9 cellular contexts compared by ENCODE assay signal in genomic region chr11:44899959-44900358, GRCh38. TPM values are rescaled to one million over a fixed set of nuclear protein-coding genes. Genes with fewer than 3 reads are reported as not detected.
DNase-seq lines count a peak whose midpoint lies in the region; ATAC-seq, FAIRE-seq and TF ChIP-seq lines count a peak whose summit lies in the region.
"Had no signal": no experiment of that assay in that cellular context is flagged by ENCODE, and none has a peak within 500 bp of the region (broad histone marks: within the 10 kb centered on the region; RNA-seq: fewer than 3 reads in every experiment).

No MANE protein-coding gene starts in this region.

- H3K23me2 ChIP-seq in H1 (ENCODE audit: low read depth, low read length): no peaks in the 10 kb centered on the region; the same call in 1 of the 2 replicates

- H3K36me3 ChIP-seq in Panc1 (ENCODE audit: control insufficient read depth, insufficient read depth, low read length) (no peaks in the 10 kb centered on the region), H1 (ENCODE audit: control insufficient read depth in 2 of 4, insufficient read depth in 4 of 4, low read length in 3 of 4) (no peaks in the 10 kb centered on the region)

- no peak overlapping the region for H3K56ac ChIP-seq in H1 (replicated peaks; ENCODE audit: insufficient read length, low read depth, low read length)

- H2AFZ ChIP-seq in H1 (ENCODE audit: low read length): no peak overlapping the region

- no peak for TF ChIP-seq CTCF in Panc1 (IDR thresholded peaks at IDR 0.05)
- TF ChIP-seq CTCF in H1 (IDR thresholded peaks at IDR 0.05; ENCODE audit: control extremely low read depth in 1 of 3, insufficient read depth in 1 of 3, low read depth in 1 of 3, low read length in 3 of 3): no peak

- BruUV-seq in Panc1 (replicated peaks; lab: Mats Ljungman, UMichigan): no TSS peak

- H3K4me3 ChIP-seq in Panc1 (ENCODE audit: low read depth in 2 of 2, low read length in 2 of 2) (no peak overlapping the region), H1 (ENCODE audit: extremely low read depth in 1 of 4, insufficient read depth in 2 of 4, low read depth in 3 of 4, low read length in 4 of 4) (no peak overlapping the region)

- H3K9me3 ChIP-seq in Panc1 (ENCODE audit: control insufficient read depth, insufficient read depth, low read depth, low read length): no peaks in the 10 kb centered on the region
- no peaks in the 10 kb centered on the region for H3K9me3 ChIP-seq in H1 (ENCODE audit: insufficient read depth in 2 of 2, low read depth in 1 of 2, low read length in 1 of 2)

- H3K23ac ChIP-seq in H1 (ENCODE audit: insufficient read length): no peak overlapping the region

- no peak overlapping the region for H3K18ac ChIP-seq in H1 (ENCODE audit: extremely low read depth, low read length)

- no peak overlapping the region for H4K91ac ChIP-seq in H1 (replicated peaks; ENCODE audit: insufficient read length, low read length)

- TF ChIP-seq EP300 in H1 (IDR thresholded peaks at IDR 0.05; ENCODE audit: borderline replicate concordance in 1 of 2, low read depth in 2 of 2, low read length in 2 of 2): no peak

- no peak overlapping the region for H2BK15ac ChIP-seq in H1 (ENCODE audit: low read length)

- H2BK12ac ChIP-seq in H1 (ENCODE audit: low read depth, low read length): no peak overlapping the region

- intact Hi-C loops in Panc1 (cut with micrococcal nuclease; ENCODE audit: unreplicated experiment): loop anchor here (10.0 kb wide), 1 partner anchor 335 kb away; the partner anchor contains the start of gene CD82

- H4K5ac ChIP-seq in H1 (ENCODE audit: insufficient read length, low read depth, low read length): no peak overlapping the region

- in situ Hi-C loops in Panc1 (cut with HindIII; ENCODE audit: low pct_unique_long_range_greater_than_20kb, low sequenced_read_pairs): no loop called here

- no peaks in the 10 kb centered on the region for H3K27me3 ChIP-seq in Panc1 (ENCODE audit: control insufficient read depth, insufficient read depth, low read length)
- H3K27me3 ChIP-seq in H1 (replicated peaks in 1 of 4; ENCODE audit: control insufficient read depth in 3 of 4, extremely low read depth in 1 of 4, insufficient read depth in 3 of 4, low read length in 3 of 4): 0 out of 7 replicates have a peak, but pooled peaks cover 0 to 3% (median 0%) of the 10 kb centered on the region in 4 experiments

- no peak overlapping the region for H2BK120ac ChIP-seq in H1 (replicated peaks; ENCODE audit: low read depth, low read length)

- TF ChIP-seq RAD21 in H1 (IDR thresholded peaks at IDR 0.05 in 1 of 2, conservative IDR thresholded peaks at IDR 0.05 in 1 of 2; ENCODE audit: low read depth in 2 of 2, low read length in 2 of 2): no peak; a peak in 1 of 4 replicates

- no peak for TF ChIP-seq POLR2A in H1 (IDR thresholded peaks at IDR 0.05; ENCODE audit: control extremely low read depth in 1 of 2, low read depth in 2 of 2, low read length in 2 of 2)

- POLR2A ChIA-PET in Panc1 (lab: Charles Lee): no interaction called here
- POLR2A ChIA-PET in H1 (lab: Charles Lee; ENCODE audit: partially characterized antibody): no interaction called here

- no peaks in the 10 kb centered on the region for H4K20me1 ChIP-seq in H1 (replicated peaks in 1 of 2; ENCODE audit: control insufficient read depth in 1 of 2, insufficient read depth in 2 of 2, low read length in 2 of 2)

- H3K14ac ChIP-seq in H1 (ENCODE audit: insufficient read length): no peak overlapping the region

- no peak overlapping the region for H2BK5ac ChIP-seq in H1 (ENCODE audit: low read depth, low read length)

- H2BK20ac ChIP-seq in H1 (ENCODE audit: low read length): no peak overlapping the region

- 75% methylated on average over 3 of the region's 3 CpGs; no CpG with 5 or more reads in 1 of the 2 experiments for WGBS in H1 (ENCODE audit: extremely low coverage in 1 of 2, insufficient coverage in 1 of 2, insufficient read length in 1 of 2, insufficient replicate concordance in 2 of 2, low coverage in 1 of 2, low lambda C conversion rate in 2 of 2, missing lambda C conversion rate in 1 of 2), 2 experiments

- ATAC-seq in Panc1 (peak; percentile 54; the same call in 1 of the 2 replicates), HG02571 (IDR thresholded peaks at IDR 0.05; ENCODE audit: unreplicated experiment) (no peak), GM19328 (IDR thresholded peaks at IDR 0.05; ENCODE audit: unreplicated experiment) (no peak)

- H2AK5ac ChIP-seq in H1 (ENCODE audit: low read depth, low read length): no peak overlapping the region

- CTCF ChIA-PET in Panc1 (lab: Charles Lee) (no interaction called here), H1 (lab: Charles Lee; ENCODE audit: partially characterized antibody) (interaction anchor here (0.6 to 4.3 kb wide), 9 partner anchors 12 to 283 kb away, joined by 3 to 24 read pairs (median 4); no protein-coding TSS in a partner anchor)

- FAIRE-seq in H1 (lab: Jason Lieb, UNC): peak; percentile 19
- FAIRE-seq: TTC549 had no signal

- no peak overlapping the region for H3K9ac ChIP-seq in H1 (replicated peaks in 1 of 4; ENCODE audit: extremely low read depth in 1 of 4, low read depth in 3 of 4, low read length in 3 of 4)

- H3K27ac ChIP-seq in Panc1 (ENCODE audit: low read length) (no peak overlapping the region), H1 (ENCODE audit: low read depth, low read length) (no peak overlapping the region)

- no peaks in the 10 kb centered on the region for H3K79me1 ChIP-seq in H1 (ENCODE audit: low read depth, low read length)

- no peaks in the 10 kb centered on the region for H3K4me1 ChIP-seq in Panc1 (ENCODE audit: control insufficient read depth, insufficient read depth, low read length)
- H3K4me1 ChIP-seq in H1 (replicated peaks in 1 of 4; ENCODE audit: control insufficient read depth in 3 of 4, insufficient read depth in 4 of 4, low read length in 3 of 4): peaks cover 0 to 4% (median 0%) of the 10 kb centered on the region in 4 experiments; a peak in 4 of 7 replicates

- H3K4ac ChIP-seq in H1 (replicated peaks; ENCODE audit: insufficient read length, low read depth, low read length): no peak overlapping the region

- no peak overlapping the region for H4K8ac ChIP-seq in H1 (ENCODE audit: extremely low read depth, insufficient read depth, low read length)

- DNase-seq in activated CD4-positive, alpha-beta T cell treated with anti-CD3 and anti-CD28 coated beads for 48 hours: peak; percentile 61
- no peak for DNase-seq in activated CD4-positive, alpha-beta T cell treated with anti-CD3 and anti-CD28 coated beads for 1 hour
- no peak for DNase-seq in Panc1 (ENCODE audit: low read depth, low spot score)
- DNase-seq in H1 (ENCODE audit: low read depth in 1 of 2, low spot score in 2 of 2): peak in 1 of 2 experiments; percentile 73
- DNase-seq in stimulated activated CD4-positive, alpha-beta T cell treated with anti-CD3 and anti-CD28 coated beads, Interleukin-4, amount 100 ng/mL, for 24 hours: peak; percentile 43
- DNase-seq in NCI-H1092 treated with DMSO at 0.1 percent for 48 hours (lab: John Stamatoyannopoulos, UW): no peak

- H3K79me2 ChIP-seq in H1 (ENCODE audit: control insufficient read depth in 1 of 2, insufficient read depth in 2 of 2, low read length in 2 of 2): no peaks in the 10 kb centered on the region

- no peak overlapping the region for H3K4me2 ChIP-seq in H1 (ENCODE audit: insufficient read depth in 1 of 2, low read depth in 2 of 2, low read length in 2 of 2)

TF ChIP-seq in H1, 55 proteins besides CTCF, POLR2A, EP300 and RAD21:
- TF ChIP-seq TCF12 (IDR thresholded peaks at IDR 0.05; ENCODE audit: low read depth, low read length) (no peak), SP2 (IDR thresholded peaks at IDR 0.05; ENCODE audit: low read length) (peak; percentile 70), SP1 (IDR thresholded peaks at IDR 0.05; ENCODE audit: low read depth, low read length) (peak; percentile 98), CHD2 (IDR thresholded peaks at IDR 0.05; ENCODE audit: low read length) (peak; percentile 90), ATF2 (IDR thresholded peaks at IDR 0.05; ENCODE audit: low read length) (no peak), TBP (IDR thresholded peaks at IDR 0.05; ENCODE audit: low read depth, low read length) (0 out of 2 replicates have a peak, but pooled peaks have one; percentile 28)

RNA-seq across cellular contexts. Expression of gene TP53I11, which starts 50.7 kb away (rescaled TPM):
- total RNA-seq in Panc1 (2021; ENCODE audit: unreplicated experiment): 132 TPM
- 179 TPM for polyA plus RNA-seq in Panc1 (2012; ENCODE audit: insufficient read length)
- 46.3 and 53.7 TPM in 2 replicates for total RNA-seq in H1 (2021; fragmentation: NEBNext Ultra II Directional; extraction: Animal tissue kit (Norgen Biotek cat#: 25700))
- 34.0 and 47.5 TPM in 2 replicates for polyA plus RNA-seq in H1 (2011; rRNA removed)
- polyA plus RNA-seq in H1 (2011; cell fraction: cytosol; rRNA removed): 25.8 TPM
- 48.2 TPM for polyA plus RNA-seq in H1 (2011; cell fraction: nucleus; rRNA removed)
- polyA plus RNA-seq in H1 (2012, experiment 1 of 2): 44.1 to 78.7 TPM (median 68.4 TPM) in 4 replicates
- 49.8 TPM for polyA plus RNA-seq in H1 (2012, experiment 2 of 2)
- polyA plus RNA-seq in H1 (2013, experiment 1 of 2): 52.1 TPM
- polyA plus RNA-seq in H1 (2013, experiment 2 of 2): 59.6 TPM
- 26.4 and 26.9 TPM in 2 replicates for polyA minus RNA-seq in H1 (2011; rRNA and poly(A)+ RNA removed)
- polyA minus RNA-seq in H1 (2011; cell fraction: cytosol; rRNA and poly(A)+ RNA removed): 34.6 TPM
- polyA minus RNA-seq in H1 (2011; cell fraction: nucleus; rRNA and poly(A)+ RNA removed): 44.5 TPM

Comparison
In these comparisons a context has a peak if more than half of its experiments do, and no peak if none do; other contexts are left out.
1. DNase-seq: peak in activated CD4-positive, alpha-beta T cell treated with anti-CD3 and anti-CD28 coated beads for 48 hours (single experiment) and stimulated activated CD4-positive, alpha-beta T cell treated with anti-CD3 and anti-CD28 coated beads, Interleukin-4, amount 100 ng/mL, for 24 hours (single experiment); none in activated CD4-positive, alpha-beta T cell treated with anti-CD3 and anti-CD28 coated beads for 1 hour (single experiment), Panc1 (single experiment) and NCI-H1092 treated with DMSO at 0.1 percent for 48 hours (single experiment).